10 cellular contexts compared by ENCODE assay signal in the genomic region with DNA sequence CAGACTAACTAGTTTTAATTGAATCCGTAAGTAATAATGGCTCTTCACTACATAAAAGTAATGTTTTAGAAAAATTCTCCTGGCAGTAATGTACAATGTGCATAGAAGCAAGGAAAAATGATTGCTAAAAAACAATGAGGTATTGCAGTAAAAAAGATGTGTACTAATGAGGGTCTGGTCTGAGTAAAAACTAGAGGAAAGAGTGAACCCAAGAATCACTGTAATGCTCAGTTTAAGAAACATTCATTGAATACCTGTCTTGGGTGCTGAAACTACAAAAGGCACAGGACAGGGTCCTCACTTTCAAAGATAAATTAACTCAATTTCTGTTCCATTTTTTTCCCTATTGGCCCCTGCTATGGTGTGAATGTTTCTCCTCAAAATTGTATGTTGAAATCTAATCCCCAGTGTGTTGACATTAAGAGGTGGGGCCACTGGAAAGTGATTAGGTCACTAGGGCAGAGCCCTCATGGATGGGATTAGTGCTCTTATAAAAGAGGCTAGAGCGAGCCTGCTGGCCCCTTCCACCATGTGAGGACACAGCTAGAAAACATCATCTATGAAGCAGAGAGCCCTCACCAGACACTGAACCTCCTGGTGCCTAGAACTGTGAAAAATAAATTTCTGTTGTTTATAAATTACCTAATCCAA. TPM values are rescaled to one million over a fixed set of nuclear protein-coding genes. Genes with fewer than 3 reads are reported as not detected.
DNase-seq lines count a peak whose midpoint lies in the region; ATAC-seq lines count a peak whose summit lies in the region.
"Had no signal": no experiment of that assay in that cellular context is flagged by ENCODE, and none has a peak within 500 bp of the region (broad histone marks: within the 10 kb centered on the region; RNA-seq: fewer than 3 reads in every experiment).

No MANE protein-coding gene starts in this region.

- peaks cover 49% of the 10 kb centered on the region for H3K4me1 Mint-ChIP-seq in activated naive CD8-positive, alpha-beta T cell treated with anti-CD3 and anti-CD28 coated beads for 36 hours

- H3K36me3 Mint-ChIP-seq in activated naive CD8-positive, alpha-beta T cell treated with anti-CD3 and anti-CD28 coated beads for 36 hours: peaks cover 4% of the 10 kb centered on the region

- intact Hi-C loops in sciatic nerve (cut with DNase I): no loop called here
- intact Hi-C loops in posterior cingulate gyrus (cut with DNase I): no loop called here

- H3K4me3 Mint-ChIP-seq in activated naive CD8-positive, alpha-beta T cell treated with anti-CD3 and anti-CD28 coated beads for 36 hours: no peak overlapping the region
- H3K4me3 Mint-ChIP-seq: effector memory CD8-positive, alpha-beta T cell had no signal

- H3K27me3 Mint-ChIP-seq in activated naive CD8-positive, alpha-beta T cell treated with anti-CD3 and anti-CD28 coated beads for 36 hours: no peaks in the 10 kb centered on the region
- H3K27me3 Mint-ChIP-seq: effector memory CD8-positive, alpha-beta T cell had no signal

- DNase-seq in NCI-H82 (lab: John Stamatoyannopoulos, UW) (peak; percentile 70), NCI-H82 treated with DMSO at 0.1 percent for 48 hours (lab: John Stamatoyannopoulos, UW; ENCODE audit: unreplicated experiment) (no peak), sciatic nerve (ENCODE audit: low spot score) (no peak), NCI-H146 (lab: John Stamatoyannopoulos, UW) (no peak), posterior cingulate gyrus (no peak), NCI-H1694 (lab: John Stamatoyannopoulos, UW) (no peak)
- DNase-seq in activated naive CD8-positive, alpha-beta T cell treated with anti-CD3 and anti-CD28 coated beads for 36 hours: no peak
- DNase-seq: effector memory CD8-positive, alpha-beta T cell; testis had no signal

- peak overlapping the region; percentile 8 for H3K27ac Mint-ChIP-seq in activated naive CD8-positive, alpha-beta T cell treated with anti-CD3 and anti-CD28 coated beads for 36 hours

- peaks cover 2% of the 10 kb centered on the region for H3K9me3 Mint-ChIP-seq in activated naive CD8-positive, alpha-beta T cell treated with anti-CD3 and anti-CD28 coated beads for 36 hours
- H3K9me3 Mint-ChIP-seq: effector memory CD8-positive, alpha-beta T cell had no signal

- peak; percentile 11 for ATAC-seq in HG03108 (IDR thresholded peaks at IDR 0.05; ENCODE audit: unreplicated experiment)
- peak; percentile 42 for ATAC-seq in sciatic nerve

RNA-seq across cellular contexts. Expression of gene RPS6KA5, which starts 51.6 kb away (rescaled TPM):
- 10 to 100 TPM; 10.1 to 13.1 TPM for total RNA-seq in activated naive CD8-positive, alpha-beta T cell treated with anti-CD3 and anti-CD28 coated beads for 36 hours
- 30.4 TPM for total RNA-seq in sciatic nerve
